17 cellular contexts compared by ENCODE assay signal in the genomic region with DNA sequence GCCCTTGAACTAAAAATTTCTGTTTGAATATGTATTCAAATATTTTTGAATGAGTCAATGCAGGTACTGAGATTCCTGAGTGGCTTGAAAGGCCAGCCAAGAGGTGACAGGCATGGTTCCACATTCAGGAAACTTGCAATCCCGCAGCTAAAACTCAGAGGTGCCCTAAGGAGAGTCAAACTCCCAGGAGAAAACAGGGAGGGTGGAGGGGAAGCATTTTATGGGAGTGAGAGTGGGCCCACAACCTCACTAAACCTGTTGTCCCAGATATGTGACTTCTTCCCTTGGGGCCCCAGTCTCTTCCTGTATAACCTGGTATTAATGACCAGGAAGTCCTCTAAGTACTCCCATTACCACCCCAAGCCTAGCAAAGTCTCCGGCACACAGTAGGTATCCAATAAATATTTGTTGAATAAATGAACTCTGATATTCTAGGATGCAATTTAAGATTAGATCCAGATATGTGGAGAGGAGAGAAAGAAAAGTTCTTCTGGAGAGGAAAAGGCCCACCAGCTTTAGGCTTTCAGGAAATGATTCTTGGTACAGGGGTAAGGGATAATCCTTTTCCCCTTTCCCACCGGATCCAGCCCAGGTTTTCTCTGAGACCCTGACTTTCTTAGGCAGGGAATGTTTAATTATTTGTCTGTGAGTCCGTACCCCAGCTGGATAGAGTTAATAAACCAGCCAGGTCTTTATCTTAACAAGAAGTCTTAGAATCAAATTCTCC.
DNase-seq lines count a peak whose midpoint lies in the region; TF ChIP-seq lines count a peak whose summit lies in the region.
"Had no signal": no experiment of that assay in that cellular context is flagged by ENCODE, and none has a peak within 500 bp of the region (broad histone marks: within the 10 kb centered on the region; RNA-seq: fewer than 3 reads in every experiment).

No MANE protein-coding gene starts in this region.

- H3K27me3 ChIP-seq in endodermal cell (ENCODE audit: control insufficient read depth, insufficient read depth, low read length, poor library complexity, severe bottlenecking), result peaks cover 34% of the 10 kb centered on the region
- H3K27me3 ChIP-seq: body of pancreas, gastroesophageal sphincter, sigmoid colon had no signal

- H3K9me3 ChIP-seq in endodermal cell (ENCODE audit: control insufficient read depth, low read length), result no peaks in the 10 kb centered on the region
- H3K9me3 ChIP-seq: body of pancreas, gastroesophageal sphincter, HAP-1, sigmoid colon had no signal

- no peak overlapping the region for H3K9ac ChIP-seq in endodermal cell (ENCODE audit: extremely low read depth, low read length, poor library complexity, severe bottlenecking)

- DNase-seq in EH (ENCODE audit: low read depth) (peak; percentile 30), NCI-H2171 (lab: John Stamatoyannopoulos, UW) (peak; percentile 46), endodermal cell (peak; percentile 86), nephron progenitor cell (peak; percentile 25), superior temporal gyrus (ENCODE audit: extremely low spot score) (no peak), ecto neural progenitor cell (ENCODE audit: low spot score) (no peak), DMS153 treated with DMSO at 0.1 percent for 48 hours (lab: John Stamatoyannopoulos, UW; ENCODE audit: unreplicated experiment) (no peak), midbrain (lab: John Stamatoyannopoulos, UW) (no peak)
- DNase-seq: activated CD4-positive, alpha-beta T cell treated with anti-CD3 and anti-CD28 coated beads, Interleukin-2, amount 50 U/mL, for 48 hours; body of pancreas; C1 segment of cervical spinal cord; NCI-H1048; sigmoid colon; stimulated activated naive CD4-positive, alpha-beta T cell treated with Interleukin-2 at 50 U/mL for 16 hours had no signal

- H3K4me1 ChIP-seq in endodermal cell (ENCODE audit: control insufficient read depth, insufficient read depth, low read length), result peaks cover 3% of the 10 kb centered on the region
- H3K4me1 ChIP-seq: body of pancreas, sigmoid colon had no signal

- no peak overlapping the region for H3K27ac ChIP-seq in endodermal cell (ENCODE audit: low read depth, low read length)
- H3K27ac ChIP-seq: body of pancreas, gastroesophageal sphincter, sigmoid colon had no signal

- no peaks in the 10 kb centered on the region for H3K36me3 ChIP-seq in endodermal cell (ENCODE audit: control insufficient read depth, insufficient read depth, low read length)
- H3K36me3 ChIP-seq: gastroesophageal sphincter, HAP-1, sigmoid colon had no signal

- peaks cover 35% of the 10 kb centered on the region for H3K27me3 Mint-ChIP-seq in endodermal cell (ENCODE audit: insufficient read depth)
- H3K27me3 Mint-ChIP-seq in nephron progenitor cell (ENCODE audit: low read depth, poor library complexity), result peaks cover 14% of the 10 kb centered on the region

- 66% methylated on average over 4 of the region's 4 CpGs; no CpG with 5 or more reads in 1 of the 2 experiments for WGBS in endodermal cell (ENCODE audit: insufficient coverage in 1 of 2, insufficient read length in 1 of 2), 2 experiments

- H3K4me1 Mint-ChIP-seq in endodermal cell (peaks cover 26% of the 10 kb centered on the region), nephron progenitor cell (peaks cover 12% of the 10 kb centered on the region)

- no peak for TF ChIP-seq CTCF in endodermal cell (conservative IDR thresholded peaks at IDR 0.05)
- TF ChIP-seq CTCF in nephron progenitor cell (IDR thresholded peaks at IDR 0.05), result no peak

- H3K27ac Mint-ChIP-seq in endodermal cell (peak overlapping the region; percentile 85), nephron progenitor cell (no peak overlapping the region)
- H3K27ac Mint-ChIP-seq: natural killer cell treated with Interleukin-12 subunit alpha and Interleukin-12 subunit beta and Interleukin-15 and Interleukin-18, amount 100 ng/mL, for 72 hours had no signal

- H3K4me3 ChIP-seq in endodermal cell (ENCODE audit: low read length), result no peak overlapping the region
- H3K4me3 ChIP-seq: body of pancreas, gastroesophageal sphincter, HAP-1, sigmoid colon had no signal

- H3K9me3 Mint-ChIP-seq in endodermal cell (no peaks in the 10 kb centered on the region), nephron progenitor cell (peaks cover 29% of the 10 kb centered on the region)
- H3K9me3 Mint-ChIP-seq: natural killer cell treated with Interleukin-12 subunit alpha and Interleukin-12 subunit beta and Interleukin-15 and Interleukin-18, amount 100 ng/mL, for 72 hours had no signal

- H3K4me3 Mint-ChIP-seq in endodermal cell (peak overlapping the region; percentile 32), nephron progenitor cell (no peak overlapping the region)
- H3K4me3 Mint-ChIP-seq: natural killer cell treated with Interleukin-12 subunit alpha and Interleukin-12 subunit beta and Interleukin-15 and Interleukin-18, amount 100 ng/mL, for 72 hours had no signal

- H3K36me3 Mint-ChIP-seq in endodermal cell (ENCODE audit: low read depth) (peaks cover 1% of the 10 kb centered on the region), nephron progenitor cell (ENCODE audit: low read depth) (peaks cover 9% of the 10 kb centered on the region)
- H3K36me3 Mint-ChIP-seq: natural killer cell treated with Interleukin-12 subunit alpha and Interleukin-12 subunit beta and Interleukin-15 and Interleukin-18, amount 100 ng/mL, for 72 hours had no signal

Comparison
In these comparisons a context has a peak if more than half of its experiments do, and no peak if none do; other contexts are left out.
1. DNase-seq: peak in EH (single experiment), NCI-H2171 (single experiment), endodermal cell (single experiment) and nephron progenitor cell (single experiment); none in superior temporal gyrus (single experiment), ecto neural progenitor cell (single experiment), DMS153 treated with DMSO at 0.1 percent for 48 hours (single experiment) and midbrain (single experiment).